ENCODE assay signal across 2 cellular contexts in genomic region chr2:5693288-5694015, GRCh38.
TF ChIP-seq lines count a peak whose summit lies in the region.

No MANE protein-coding gene starts in this region.

TF ChIP-seq in SK-N-SH, 30 proteins besides CTCF, POLR2A, EP300 and RAD21 (continued from another document):
- TF ChIP-seq REST (IDR thresholded peaks at IDR 0.05; ENCODE audit: low read depth, low read length) (no peak), RXRA (IDR thresholded peaks at IDR 0.05; ENCODE audit: borderline replicate concordance, low read depth) (no peak), MAX (IDR thresholded peaks at IDR 0.05; ENCODE audit: low read depth) (no peak), MXI1 (IDR thresholded peaks at IDR 0.05; ENCODE audit: low read depth, low read length) (peak; percentile 56; the same call in 1 of the 2 replicates)
TF ChIP-seq in SK-N-SH: peak in this region for 2.

TF ChIP-seq in SK-N-SH treated with all-trans-retinoic acid at 6 μM for 48 hours, 23 proteins besides CTCF, POLR2A, EP300 and RAD21 (continued from another document):
- TF ChIP-seq CREB5 (CRISPR knock-in tag; IDR thresholded peaks at IDR 0.05; ENCODE audit: low read depth) (no peak), CSDC2 (CRISPR knock-in tag; IDR thresholded peaks at IDR 0.05) (no peak), OSR1 (CRISPR knock-in tag; IDR thresholded peaks at IDR 0.05) (no peak), TSHZ2 (CRISPR knock-in tag; IDR thresholded peaks at IDR 0.05) (no peak)
